Comparison of ENCODE assay signal across 19 cellular contexts in genomic region chr11:16412525-16413194, GRCh38. TPM values are rescaled to one million over a fixed set of nuclear protein-coding genes. Genes with fewer than 3 reads are reported as not detected.
DNase-seq lines count a peak whose midpoint lies in the region; ATAC-seq, FAIRE-seq and TF ChIP-seq lines count a peak whose summit lies in the region.
"Had no signal": no experiment of that assay in that cellular context is flagged by ENCODE, and none has a peak within 500 bp of the region (broad histone marks: within the 10 kb centered on the region; RNA-seq: fewer than 3 reads in every experiment).

No MANE protein-coding gene starts in this region.

- H3K36me3 ChIP-seq in GM12878 (ENCODE audit: control insufficient read depth in 2 of 2, insufficient read depth in 2 of 2, low read length in 1 of 2) = no peaks in the 10 kb centered on the region
- H3K36me3 ChIP-seq: BLaER1, lower lobe of right lung had no signal

- no peaks in the 10 kb centered on the region for H4K20me1 ChIP-seq in GM12878 (ENCODE audit: control insufficient read depth, insufficient read depth)
- H4K20me1 ChIP-seq: BLaER1 had no signal

- H2AFZ ChIP-seq in GM12878 (ENCODE audit: control insufficient read depth, low read depth, low read length) = no peak overlapping the region

- no peaks in the 10 kb centered on the region for H3K79me2 ChIP-seq in GM12878 (ENCODE audit: control insufficient read depth, insufficient read depth, low read length)

- 0% methylated on average over 1 of the region's 1 CpG for WGBS in GM12878 (ENCODE audit: insufficient coverage, insufficient replicate concordance, low lambda C conversion rate, missing lambda C conversion rate)

- SMC1A ChIA-PET in GM12878 (lab: Charles Lee; ENCODE audit: uncharacterized antibody, unreplicated experiment) = interaction anchor here (1.5 kb wide), 1 partner anchor 10 kb away, joined by 4 read pairs; no protein-coding TSS in a partner anchor

- in situ Hi-C loops in GM12878 (cut with MboI) = no loop called here

- H3K27ac ChIP-seq in GM12878 (ENCODE audit: control insufficient read depth, insufficient read depth) = no peak overlapping the region
- H3K27ac ChIP-seq: BLaER1, lower lobe of right lung, VCaP had no signal

- no peaks in the 10 kb centered on the region for H3K27me3 ChIP-seq in GM12878 (replicated peaks in 1 of 2; ENCODE audit: control insufficient read depth in 2 of 2, insufficient read depth in 2 of 2, low read length in 1 of 2)
- H3K27me3 ChIP-seq: BLaER1 had no signal

- no peak for TF ChIP-seq CTCF in GM12878 (IDR thresholded peaks at IDR 0.05 in 2 of 3, conservative IDR thresholded peaks at IDR 0.05 in 1 of 3; ENCODE audit: control insufficient read depth in 2 of 3, extremely low read depth in 1 of 3, insufficient read depth in 1 of 3, low read depth in 3 of 3, low read length in 3 of 3)

- H3K9ac ChIP-seq in GM12878 (ENCODE audit: control insufficient read depth, insufficient read depth, low read length) = no peak overlapping the region
- H3K9ac ChIP-seq: BLaER1 had no signal

- CTCF ChIA-PET in GM12878 (lab: Yijun Ruan, JAX) = interaction anchor here (1.9 kb wide), 1 partner anchor 10 kb away, joined by 4 read pairs; no protein-coding TSS in a partner anchor

- H3K4me3 ChIP-seq in GM12878 = no peak overlapping the region
- H3K4me3 ChIP-seq: BLaER1, lower lobe of right lung had no signal

- no peaks in the 10 kb centered on the region for H3K9me3 ChIP-seq in GM12878 (replicated peaks; ENCODE audit: control insufficient read depth, insufficient read depth, low read length)
- H3K9me3 ChIP-seq: BLaER1, lower lobe of right lung had no signal

- no peak overlapping the region for H3K4me2 ChIP-seq in GM12878 (ENCODE audit: control insufficient read depth, insufficient read depth)
- H3K4me2 ChIP-seq: BLaER1 had no signal

- no peaks in the 10 kb centered on the region for H3K36me3 Mint-ChIP-seq in activated naive CD4-positive, alpha-beta T cell treated with anti-CD3 and anti-CD28 coated beads, Interleukin-2, amount 50 U/mL, for 72 hours
- H3K36me3 Mint-ChIP-seq: natural killer cell had no signal

- DNase-seq in GM12878 (ENCODE audit: low read depth, low spot score) (no peak), amniotic stem cell (lab: John Stamatoyannopoulos, UW) (no peak), COLO668 (lab: John Stamatoyannopoulos, UW; ENCODE audit: unreplicated experiment) (no peak), NCI-H2029 treated with DMSO at 0.1 percent for 48 hours (lab: John Stamatoyannopoulos, UW) (no peak)
- no peak for DNase-seq in activated naive CD4-positive, alpha-beta T cell treated with anti-CD3 and anti-CD28 coated beads, Interleukin-2, amount 50 U/mL, for 72 hours (ENCODE audit: low spot score in 2 of 2)
- DNase-seq: cerebellar nuclear complex, Kasumi-1, lower lobe of right lung, natural killer cell, NCI-H2029, NCI-H524 treated with DMSO at 0.1 percent for 48 hours, retina had no signal

- H3K4me1 ChIP-seq in GM12878 (ENCODE audit: control insufficient read depth, insufficient read depth, low read length) = no peaks in the 10 kb centered on the region
- H3K4me1 ChIP-seq: BLaER1, lower lobe of right lung had no signal

- BruUV-seq in GM12878 (replicated peaks; lab: Mats Ljungman, UMichigan) = no TSS peak

- POLR2A ChIA-PET in GM12878 (lab: Charles Lee) = no interaction called here

- peak; percentile 80 for ATAC-seq in GM18907 (IDR thresholded peaks at IDR 0.05; ENCODE audit: unreplicated experiment)
- peak; percentile 84 for ATAC-seq in GM21529 (IDR thresholded peaks at IDR 0.05; ENCODE audit: unreplicated experiment)
- ATAC-seq in HG03175 (IDR thresholded peaks at IDR 0.05; ENCODE audit: unreplicated experiment) = peak; percentile 55
- ATAC-seq in GM12878 = peak; percentile 90
- ATAC-seq in activated naive CD4-positive, alpha-beta T cell treated with anti-CD3 and anti-CD28 coated beads, Interleukin-2, amount 50 U/mL, for 72 hours = no peak
- ATAC-seq: activated T-helper 17 cell treated with anti-CD3 and anti-CD28 coated beads, Interleukin-2, amount 50 U/mL, for 72 hours; lower lobe of right lung; natural killer cell had no signal

- H3K27ac Mint-ChIP-seq in activated naive CD4-positive, alpha-beta T cell treated with anti-CD3 and anti-CD28 coated beads, Interleukin-2, amount 50 U/mL, for 72 hours = no peak overlapping the region
- H3K27ac Mint-ChIP-seq: activated T-helper 17 cell treated with anti-CD3 and anti-CD28 coated beads, Interleukin-2, amount 50 U/mL, for 72 hours; natural killer cell had no signal

- RAD21 ChIA-PET in GM12878 (lab: Charles Lee; ENCODE audit: unreplicated experiment) = no interaction called here

- TF ChIP-seq POLR2A in GM12878 (IDR thresholded peaks at IDR 0.05; ENCODE audit: low read depth, low read length) = no peak

- FAIRE-seq in GM12878 (lab: Jason Lieb, UNC) = no peak
- FAIRE-seq: endothelial cell of umbilical vein had no signal

- TF ChIP-seq EP300 in GM12878 (IDR thresholded peaks at IDR 0.05; ENCODE audit: borderline replicate concordance in 1 of 2, control insufficient read depth in 1 of 2, low read depth in 2 of 2, low read length in 2 of 2) = no peak

- intact Hi-C loops in GM12878 (cut with micrococcal nuclease; ENCODE audit: unreplicated experiment) = no loop called here

- H3K9me3 Mint-ChIP-seq in activated naive CD4-positive, alpha-beta T cell treated with anti-CD3 and anti-CD28 coated beads, Interleukin-2, amount 50 U/mL, for 72 hours = no peaks in the 10 kb centered on the region
- H3K9me3 Mint-ChIP-seq: activated T-helper 17 cell treated with anti-CD3 and anti-CD28 coated beads, Interleukin-2, amount 50 U/mL, for 72 hours had no signal

- no peak for TF ChIP-seq RAD21 in GM12878 (IDR thresholded peaks at IDR 0.05; ENCODE audit: insufficient read depth, low read depth, low read length)

TF ChIP-seq in GM12878, 131 proteins besides CTCF, POLR2A, EP300 and RAD21 (continues in another document):
- TF ChIP-seq, protein P1, sequence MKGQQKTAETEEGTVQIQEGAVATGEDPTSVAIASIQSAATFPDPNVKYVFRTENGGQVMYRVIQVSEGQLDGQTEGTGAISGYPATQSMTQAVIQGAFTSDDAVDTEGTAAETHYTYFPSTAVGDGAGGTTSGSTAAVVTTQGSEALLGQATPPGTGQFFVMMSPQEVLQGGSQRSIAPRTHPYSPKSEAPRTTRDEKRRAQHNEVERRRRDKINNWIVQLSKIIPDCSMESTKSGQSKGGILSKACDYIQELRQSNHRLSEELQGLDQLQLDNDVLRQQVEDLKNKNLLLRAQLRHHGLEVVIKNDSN (IDR thresholded peaks at IDR 0.05; ENCODE audit: borderline replicate concordance, extremely low read length, insufficient read depth, low read depth, low read length) = no peak
- no peak for TF ChIP-seq EGR1 (IDR thresholded peaks at IDR 0.05; ENCODE audit: borderline replicate concordance in 1 of 2, low read depth in 2 of 2, low read length in 2 of 2)
- TF ChIP-seq NFYA (IDR thresholded peaks at IDR 0.05; ENCODE audit: borderline replicate concordance, low read depth, low read length) = no peak
- peak; percentile 43 to 47; a peak in 3 of 4 replicates for TF ChIP-seq IKZF2 (IDR thresholded peaks at IDR 0.05)
- TF ChIP-seq BHLHE40 (IDR thresholded peaks at IDR 0.05; ENCODE audit: borderline replicate concordance in 1 of 2, low read depth in 2 of 2, low read length in 1 of 2) = no peak
- TF ChIP-seq ZNF217 (IDR thresholded peaks at IDR 0.05) = no peak
- TF ChIP-seq, protein P2, sequence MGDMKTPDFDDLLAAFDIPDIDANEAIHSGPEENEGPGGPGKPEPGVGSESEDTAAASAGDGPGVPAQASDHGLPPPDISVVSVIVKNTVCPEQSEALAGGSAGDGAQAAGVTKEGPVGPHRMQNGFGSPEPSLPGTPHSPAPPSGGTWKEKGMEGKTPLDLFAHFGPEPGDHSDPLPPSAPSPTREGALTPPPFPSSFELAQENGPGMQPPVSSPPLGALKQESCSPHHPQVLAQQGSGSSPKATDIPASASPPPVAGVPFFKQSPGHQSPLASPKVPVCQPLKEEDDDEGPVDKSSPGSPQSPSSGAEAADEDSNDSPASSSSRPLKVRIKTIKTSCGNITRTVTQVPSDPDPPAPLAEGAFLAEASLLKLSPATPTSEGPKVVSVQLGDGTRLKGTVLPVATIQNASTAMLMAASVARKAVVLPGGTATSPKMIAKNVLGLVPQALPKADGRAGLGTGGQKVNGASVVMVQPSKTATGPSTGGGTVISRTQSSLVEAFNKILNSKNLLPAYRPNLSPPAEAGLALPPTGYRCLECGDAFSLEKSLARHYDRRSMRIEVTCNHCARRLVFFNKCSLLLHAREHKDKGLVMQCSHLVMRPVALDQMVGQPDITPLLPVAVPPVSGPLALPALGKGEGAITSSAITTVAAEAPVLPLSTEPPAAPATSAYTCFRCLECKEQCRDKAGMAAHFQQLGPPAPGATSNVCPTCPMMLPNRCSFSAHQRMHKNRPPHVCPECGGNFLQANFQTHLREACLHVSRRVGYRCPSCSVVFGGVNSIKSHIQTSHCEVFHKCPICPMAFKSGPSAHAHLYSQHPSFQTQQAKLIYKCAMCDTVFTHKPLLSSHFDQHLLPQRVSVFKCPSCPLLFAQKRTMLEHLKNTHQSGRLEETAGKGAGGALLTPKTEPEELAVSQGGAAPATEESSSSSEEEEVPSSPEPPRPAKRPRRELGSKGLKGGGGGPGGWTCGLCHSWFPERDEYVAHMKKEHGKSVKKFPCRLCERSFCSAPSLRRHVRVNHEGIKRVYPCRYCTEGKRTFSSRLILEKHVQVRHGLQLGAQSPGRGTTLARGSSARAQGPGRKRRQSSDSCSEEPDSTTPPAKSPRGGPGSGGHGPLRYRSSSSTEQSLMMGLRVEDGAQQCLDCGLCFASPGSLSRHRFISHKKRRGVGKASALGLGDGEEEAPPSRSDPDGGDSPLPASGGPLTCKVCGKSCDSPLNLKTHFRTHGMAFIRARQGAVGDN (IDR thresholded peaks at IDR 0.05) = no peak

RNA-seq across cellular contexts. Expression of gene SOX6, which starts 56.3 kb away (rescaled TPM):
- 0.39 and 1.1 TPM in 2 replicates for total RNA-seq in GM12878 (2013; cell fraction: nucleolus; rRNA removed)
- total RNA-seq in GM12878 (2014; rRNA removed) (0.16 TPM in 1 of 2 replicates, not detected in the other), GM12878 (2014; rRNA removed; fragmentation: Illumina TruSeq; extraction: Trizol) (0.09 and 0.18 TPM in 2 replicates), GM12878 (2021) (0.03 and 0.16 TPM in 2 replicates)
- polyA plus RNA-seq in GM12878 (2011; ENCODE audit: low read depth) = not detected
- polyA plus RNA-seq in GM12878 (2011; rRNA removed) (0.26 and 0.29 TPM in 2 replicates), GM12878 (2014; fragmentation: Illumina TruSeq; extraction: Trizol) (0.13 TPM in 1 of 2 replicates, not detected in the other), GM12878 (2014; fragmentation: Nextera tagmentation; extraction: Ambion mirVana) (not detected), GM12878 (2014; rRNA removed) (0.38 TPM in 1 of 2 replicates, not detected in the other), GM12878 (2016; fragmentation: Nextera tagmentation; extraction: Ambion mirVana) (under 1 TPM; 0.32 to 0.71 TPM)
- polyA plus RNA-seq in GM12878 (2011; cell fraction: cytosol; rRNA removed) = 0.04 and 0.13 TPM in 2 replicates
- 0.09 and 0.19 TPM in 2 replicates for polyA plus RNA-seq in GM12878 (2011; cell fraction: nucleus; rRNA removed)
- polyA plus RNA-seq in GM12878 (2012) = 0.14 and 0.37 TPM in 2 replicates
- polyA minus RNA-seq in GM12878 (2011; rRNA and poly(A)+ RNA removed) = 0.10 and 0.59 TPM in 2 replicates
- not detected in 2 replicates for polyA minus RNA-seq in GM12878 (2011; cell fraction: cytosol; rRNA and poly(A)+ RNA removed)
- 0.12 and 0.77 TPM in 2 replicates for polyA minus RNA-seq in GM12878 (2011; cell fraction: nucleus; rRNA and poly(A)+ RNA removed)
- total RNA-seq in activated naive CD4-positive, alpha-beta T cell treated with anti-CD3 and anti-CD28 coated beads, Interleukin-2, amount 50 U/mL, for 72 hours = not detected

Comparison
In these comparisons a context has a peak if more than half of its experiments do, and no peak if none do; other contexts are left out.
1. ATAC-seq: peak in GM18907 (single experiment), GM21529 (single experiment), HG03175 (single experiment) and GM12878 (single experiment); none in activated naive CD4-positive, alpha-beta T cell treated with anti-CD3 and anti-CD28 coated beads, Interleukin-2, amount 50 U/mL, for 72 hours (0 of 2).